ENCODE assay signal across 8 cellular contexts in the genomic region with DNA sequence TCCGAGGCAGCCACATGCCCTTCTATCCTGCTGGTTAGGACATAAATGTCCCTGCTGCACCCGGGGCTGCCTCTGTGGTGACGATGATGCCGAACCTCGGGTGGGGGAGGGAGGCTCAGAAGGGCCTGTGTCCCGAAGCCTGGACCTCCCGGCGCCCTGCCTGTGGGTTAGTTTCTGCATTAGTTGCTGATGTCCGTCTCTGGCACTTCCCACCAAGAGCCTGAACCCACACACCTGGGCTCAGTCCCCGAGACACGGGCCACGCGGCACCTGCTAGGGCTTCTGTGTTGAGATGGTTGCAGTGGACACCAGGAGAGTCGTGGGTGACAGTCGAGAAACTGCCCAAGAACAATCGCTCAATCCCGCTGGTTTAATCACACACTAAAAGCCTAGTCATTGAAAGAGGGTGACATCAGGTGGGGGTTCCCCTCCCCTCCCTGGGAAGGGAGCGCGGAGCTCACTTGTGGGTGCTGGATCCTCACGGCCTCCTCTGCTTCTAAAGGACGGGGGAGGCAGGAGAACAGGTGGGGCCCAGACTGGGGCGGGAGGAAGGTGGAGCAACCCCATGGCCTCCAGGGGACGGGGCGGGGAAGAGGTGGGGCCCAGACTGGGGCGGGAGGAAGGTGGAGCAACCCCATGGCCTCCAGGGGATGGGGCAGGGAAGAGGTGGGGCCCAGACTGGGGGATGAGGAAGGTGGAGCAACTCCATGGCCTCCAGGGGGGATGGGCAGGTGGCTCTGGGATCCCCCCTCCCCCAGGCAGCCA. TPM values are rescaled to one million over a fixed set of nuclear protein-coding genes. Genes with fewer than 3 reads are reported as not detected.
DNase-seq lines count a peak whose midpoint lies in the region; ATAC-seq and TF ChIP-seq lines count a peak whose summit lies in the region.
"Not testable (repeated sequence)": the region's sequence is repeated elsewhere in the genome, so short reads cannot be mapped to it uniquely, and the experiment has no call there.

No MANE protein-coding gene starts in this region.

- TF ChIP-seq CTCF in HFF-Myc (IDR thresholded peaks at IDR 0.05; ENCODE audit: low read depth, low read length, missing control alignments); natural killer cell (IDR thresholded peaks at IDR 0.05): not testable (repeated sequence)

- not testable (repeated sequence) for H3K27me3 Mint-ChIP-seq in natural killer cell (ENCODE audit: low read depth in 2 of 2)

- ATAC-seq in GM18520 (IDR thresholded peaks at IDR 0.05; ENCODE audit: unreplicated experiment), result peak; percentile 65
- peak; percentile 57 for ATAC-seq in Right ventricle myocardium superior (ENCODE audit: poor library complexity)
- peak; percentile 85 to 92 (median 87) for ATAC-seq in natural killer cell

- H3K4me3 ChIP-seq in HFF-Myc (replicated peaks; ENCODE audit: low read depth, low read length), result not testable (repeated sequence)

- not testable (repeated sequence) for H3K4me3 Mint-ChIP-seq in natural killer cell

- H3K4me1 Mint-ChIP-seq in natural killer cell, result peaks cover 0 to 16% of the 10 kb centered on the region in 2 donors

- intact Hi-C loops in Right ventricle myocardium superior (cut with DNase I); natural killer cell (cut with micrococcal nuclease): not testable (repeated sequence)

- peak; percentile 7 for DNase-seq in HFF-Myc (ENCODE audit: extremely low read depth, low read depth)
- peak; percentile 82 for DNase-seq in MV-4-11 (lab: John Stamatoyannopoulos, UW)
- peak; percentile 84 for DNase-seq in T follicular helper cell (ENCODE audit: low read depth)
- DNase-seq in activated T-helper 9 cell treated with anti-CD3 and anti-CD28 coated beads, Interleukin-2, amount 50 U/mL, for 16 hours (ENCODE audit: low read depth), result peak; percentile 39
- DNase-seq in Right ventricle myocardium superior, result peak; percentile 54
- not testable (repeated sequence) for DNase-seq in natural killer cell
- DNase-seq in ureter (ENCODE audit: low spot score), result peak; percentile 85

- H3K36me3 Mint-ChIP-seq in natural killer cell, result not testable (repeated sequence)

- peak overlapping the region in 1 of 2 donors; percentile 71 for H3K27ac Mint-ChIP-seq in natural killer cell

- H3K9me3 Mint-ChIP-seq in natural killer cell, result not testable (repeated sequence)

RNA-seq across cellular contexts. Expression of a gene that starts 29.0 kb away (rescaled TPM):
- total RNA-seq in Right ventricle myocardium superior (19.4 TPM), natural killer cell (100 to 1,000 TPM in 2 of 3 donors, 10 to 100 TPM in 1; 99.1 to 109 (median 102) TPM), ureter (59.8 TPM)
